Comparison of ENCODE assay signal across 23 cellular contexts in genomic region chr1:199472025-199472424, GRCh38.
A peak's percentile ranks its signal among the peaks of the same experiment; 100 is the strongest.
DNase-seq lines count a peak whose midpoint lies in the region; TF ChIP-seq lines count a peak whose summit lies in the region.
"Had no signal": no experiment of that assay in that cellular context is flagged by ENCODE, and none has a peak within 500 bp of the region (broad histone marks: within the 10 kb centered on the region; RNA-seq: fewer than 3 reads in every experiment).

No MANE protein-coding gene starts in this region.

- no peaks in the 10 kb centered on the region for H3K27me3 ChIP-seq in breast epithelium
- no peaks in the 10 kb centered on the region for H3K27me3 ChIP-seq in adipocyte (replicated peaks; ENCODE audit: control insufficient read depth, insufficient read depth, low read length)
- H3K27me3 ChIP-seq: BLaER1, SJSA1 had no signal

- POLR2A ChIA-PET in MCF 10A (lab: Yijun Ruan, JAX): interaction anchor here (1.0 kb wide), 1 partner anchor 13 kb away, joined by 3 read pairs; no protein-coding TSS in a partner anchor

- no peaks in the 10 kb centered on the region for H3K36me3 Mint-ChIP-seq in MCF 10A (ENCODE audit: insufficient read depth, unreplicated experiment)
- H3K36me3 Mint-ChIP-seq: CD4-positive, CD25-positive, alpha-beta regulatory T cell; IgD-negative memory B cell had no signal

- no peaks in the 10 kb centered on the region for H3K27me3 Mint-ChIP-seq in MCF 10A (ENCODE audit: insufficient read depth, unreplicated experiment)
- H3K27me3 Mint-ChIP-seq: CD4-positive, CD25-positive, alpha-beta regulatory T cell; IgD-negative memory B cell had no signal

- no peak overlapping the region for H3K9ac ChIP-seq in adipocyte (ENCODE audit: low read length)
- H3K9ac ChIP-seq: BLaER1, KMS-11 had no signal

- intact Hi-C loops in MCF 10A (cut with micrococcal nuclease) (no loop called here), breast epithelium (cut with DNase I; ENCODE audit: low total_unique reads) (no loop called here)

- H3K27ac Mint-ChIP-seq in MCF 10A (ENCODE audit: low read depth, unreplicated experiment): no peak overlapping the region
- H3K27ac Mint-ChIP-seq: CD4-positive, CD25-positive, alpha-beta regulatory T cell; GM23338; H9; HFFc6; IgD-negative memory B cell had no signal

- no peaks in the 10 kb centered on the region for H3K4me1 ChIP-seq in breast epithelium
- H3K4me1 ChIP-seq in adipocyte (ENCODE audit: control insufficient read depth, insufficient read depth, low read length): no peaks in the 10 kb centered on the region
- H3K4me1 ChIP-seq: BLaER1, SJSA1 had no signal

- H3K9me3 ChIP-seq in breast epithelium (no peaks in the 10 kb centered on the region), adipocyte (ENCODE audit: control insufficient read depth, low read length) (no peaks in the 10 kb centered on the region)
- H3K9me3 ChIP-seq: BLaER1, SJSA1 had no signal

- BruUV-seq in MCF 10A (replicated peaks; lab: Mats Ljungman, UMichigan): no TSS peak

- H3K36me3 ChIP-seq in breast epithelium (no peaks in the 10 kb centered on the region), adipocyte (ENCODE audit: control insufficient read depth, insufficient read depth, low read length, severe bottlenecking) (no peaks in the 10 kb centered on the region)
- H3K36me3 ChIP-seq: BLaER1, SJSA1 had no signal

- no peak for TF ChIP-seq POLR2A in breast epithelium (IDR thresholded peaks at IDR 0.05)
- no peak for TF ChIP-seq POLR2A in erythroblast (IDR thresholded peaks at IDR 0.05; ENCODE audit: low read length)

- no peaks in the 10 kb centered on the region for H3K9me3 Mint-ChIP-seq in MCF 10A (ENCODE audit: unreplicated experiment)
- H3K9me3 Mint-ChIP-seq: GM23338, H9, HFFc6 had no signal

- DNase-seq in MCF 10A (ENCODE audit: unreplicated experiment) (peak; percentile 40), breast epithelium (ENCODE audit: low spot score in 2 of 2) (no peak), adipocyte (ENCODE audit: low read depth) (peak; percentile 60), fibroblast of the aortic adventitia (ENCODE audit: low read depth) (peak; percentile 45), NCI-H2107 treated with DMSO at 0.1 percent for 48 hours (lab: John Stamatoyannopoulos, UW; ENCODE audit: unreplicated experiment) (no peak), erythroblast (lab: John Stamatoyannopoulos, UW) (no peak), HUDEP-2 (lab: John Stamatoyannopoulos, UW; ENCODE audit: unreplicated experiment in 76 of 76) (no peak)
- DNase-seq: CD4-positive, CD25-positive, alpha-beta regulatory T cell; DMS153; H9; HFFc6; NCI-H1092; NCI-H1417 treated with DMSO at 0.1 percent for 48 hours; NCI-H1694 treated with DMSO at 0.1 percent for 48 hours; NCI-H2081 treated with DMSO at 0.1 percent for 48 hours; NCI-H526 treated with DMSO at 0.1 percent for 48 hours; Right ventricle myocardium superior; RPMI8226 had no signal

- no peak overlapping the region for H3K27ac ChIP-seq in breast epithelium
- H3K27ac ChIP-seq: BLaER1, KMS-11, SJSA1 had no signal

- H3K4me3 ChIP-seq in breast epithelium (no peak overlapping the region), adipocyte (ENCODE audit: low read length) (no peak overlapping the region), fibroblast of the aortic adventitia (ENCODE audit: low read depth, low read length) (no peak overlapping the region)
- H3K4me3 ChIP-seq: BLaER1, GM23338, SJSA1 had no signal

- peaks cover 5% of the 10 kb centered on the region for H3K4me1 Mint-ChIP-seq in MCF 10A (ENCODE audit: insufficient read depth, unreplicated experiment)
- H3K4me1 Mint-ChIP-seq: CD4-positive, CD25-positive, alpha-beta regulatory T cell; GM23338; IgD-negative memory B cell had no signal

- TF ChIP-seq CTCF in MCF 10A (IDR thresholded peaks at IDR 0.05; ENCODE audit: unreplicated experiment) (no peak), breast epithelium (IDR thresholded peaks at IDR 0.05) (no peak), fibroblast of the aortic adventitia (IDR thresholded peaks at IDR 0.05; ENCODE audit: insufficient read depth, low read length) (no peak)

- no peak overlapping the region for H3K4me3 Mint-ChIP-seq in MCF 10A (ENCODE audit: unreplicated experiment)
- H3K4me3 Mint-ChIP-seq: CD4-positive, CD25-positive, alpha-beta regulatory T cell; GM23338; H9; HFFc6; IgD-negative memory B cell had no signal

- CTCF ChIA-PET in MCF 10A (lab: Yijun Ruan, JAX): interaction anchor here (0.7 to 2.1 kb wide), 3 partner anchors 8 to 39 kb away, joined by 3 to 9 read pairs (median 4); no protein-coding TSS in a partner anchor

Comparison
In these comparisons a context has a peak if more than half of its experiments do, and no peak if none do; other contexts are left out.
1. DNase-seq: peak in MCF 10A (single experiment), adipocyte (single experiment) and fibroblast of the aortic adventitia (single experiment); none in breast epithelium (0 of 2), NCI-H2107 treated with DMSO at 0.1 percent for 48 hours (single experiment), erythroblast (0 of 2) and HUDEP-2 (0 of 76).